ENCODE assay signal across 21 cellular contexts in the genomic region with DNA sequence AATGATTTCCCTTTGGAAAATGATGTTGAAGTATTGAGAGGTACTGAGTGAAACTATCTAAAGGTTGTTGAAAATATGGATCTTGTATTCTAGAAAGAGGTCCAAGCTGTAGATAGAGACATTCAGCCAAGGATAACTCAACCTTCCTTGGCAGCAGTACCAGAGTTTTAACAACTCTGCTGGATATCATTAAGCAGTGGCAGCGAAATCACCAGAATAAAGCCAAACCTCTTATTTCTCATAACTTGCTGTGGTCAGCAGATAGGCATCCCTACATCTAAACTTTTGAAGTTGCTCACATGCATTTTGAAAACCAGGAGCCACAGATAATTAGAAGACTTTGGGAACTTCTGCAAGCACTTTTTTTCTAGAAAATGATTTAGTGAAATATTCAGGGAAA.
DNase-seq lines count a peak whose midpoint lies in the region; ATAC-seq, FAIRE-seq and TF ChIP-seq lines count a peak whose summit lies in the region.
"Had no signal": no experiment of that assay in that cellular context is flagged by ENCODE, and none has a peak within 500 bp of the region (broad histone marks: within the 10 kb centered on the region; RNA-seq: fewer than 3 reads in every experiment).

No MANE protein-coding gene starts in this region.

- peaks cover 15% of the 10 kb centered on the region for H3K4me1 Mint-ChIP-seq in astrocyte (ENCODE audit: low read depth, unreplicated experiment)
- H3K4me1 Mint-ChIP-seq: B cell had no signal

- CTCF ChIA-PET in HEK293T (lab: Yijun Ruan, JAX), result no interaction called here

- H3K4me1 ChIP-seq in astrocyte (ENCODE audit: insufficient read depth, low read length), result no peaks in the 10 kb centered on the region
- H3K4me1 ChIP-seq: A549 had no signal

- no peak overlapping the region for H3K4me3 ChIP-seq in astrocyte (ENCODE audit: insufficient read depth, low read depth, low read length)
- H3K4me3 ChIP-seq: A549, GM12878 had no signal

- no peak overlapping the region for H3K27ac Mint-ChIP-seq in astrocyte (ENCODE audit: unreplicated experiment)
- H3K27ac Mint-ChIP-seq: B cell; CD4-positive, alpha-beta T cell had no signal

- H3K9me3 ChIP-seq in astrocyte (ENCODE audit: insufficient read depth, low read depth, low read length), result peaks cover 7% of the 10 kb centered on the region

- POLR2A ChIA-PET in HEK293T (lab: Yijun Ruan, JAX), result no interaction called here

- DNase-seq in EH (ENCODE audit: low read depth) (peak; percentile 20), astrocyte (ENCODE audit: low read depth) (peak; percentile 31), fibroblast of gingiva (ENCODE audit: low read depth) (peak; percentile 62), SHP77 treated with DMSO at 0.1 percent for 48 hours (lab: John Stamatoyannopoulos, UW) (no peak), HPDE6-E6E7 (ENCODE audit: extremely low spot score) (no peak), HEK293T (ENCODE audit: extremely low spot score) (no peak)
- DNase-seq: C1 segment of cervical spinal cord; Calu3; CD4-positive, alpha-beta T cell; DMS79; EL; HCEC 1CT; IMR-90; Kasumi-1; KBM-7 had no signal

- peaks cover 28% of the 10 kb centered on the region for H3K9me3 Mint-ChIP-seq in astrocyte (ENCODE audit: unreplicated experiment)

- peak; percentile 70 for FAIRE-seq in astrocyte (lab: Jason Lieb, UNC)
- FAIRE-seq: A549, G401.6, GM12878, H1 had no signal

- H3K27ac ChIP-seq in astrocyte (ENCODE audit: low read depth, low read length), result no peak overlapping the region
- H3K27ac ChIP-seq: A549 had no signal

- no peak for ATAC-seq in HG03571 (IDR thresholded peaks at IDR 0.05; ENCODE audit: unreplicated experiment)
- ATAC-seq: A549, GM12878 had no signal

- no peaks in the 10 kb centered on the region for H3K27me3 ChIP-seq in astrocyte (ENCODE audit: insufficient read depth, low read length)

- no peaks in the 10 kb centered on the region for H3K36me3 ChIP-seq in astrocyte (ENCODE audit: insufficient read depth, low read length)

- no peak overlapping the region for H3K4me3 Mint-ChIP-seq in astrocyte (ENCODE audit: unreplicated experiment)
- H3K4me3 Mint-ChIP-seq: B cell; CD4-positive, alpha-beta T cell had no signal

- no peaks in the 10 kb centered on the region for H3K79me2 ChIP-seq in astrocyte (ENCODE audit: insufficient read depth, low read length)

- peaks cover 7% of the 10 kb centered on the region for H3K36me3 Mint-ChIP-seq in astrocyte (ENCODE audit: low read depth, unreplicated experiment)

- H4K20me1 ChIP-seq in astrocyte (ENCODE audit: insufficient read depth, low read length), result no peaks in the 10 kb centered on the region

- no peak for TF ChIP-seq CTCF in astrocyte (IDR thresholded peaks at IDR 0.05; ENCODE audit: insufficient read depth, low read depth, low read length)

- H3K4me2 ChIP-seq in astrocyte (ENCODE audit: low read length), result no peak overlapping the region
- H3K4me2 ChIP-seq: A549 had no signal

- no peaks in the 10 kb centered on the region for H3K27me3 Mint-ChIP-seq in astrocyte (ENCODE audit: low read depth, unreplicated experiment)

- H3K9ac ChIP-seq in astrocyte (ENCODE audit: low read length), result no peak overlapping the region

- H2AFZ ChIP-seq in astrocyte (ENCODE audit: low read depth, low read length), result no peak overlapping the region

TF ChIP-seq in HEK293T, 16 proteins besides CTCF, POLR2A, EP300 and RAD21:
- no peak for TF ChIP-seq PKNOX1 (IDR thresholded peaks at IDR 0.05)
- TF ChIP-seq ELF4 (IDR thresholded peaks at IDR 0.05), result no peak
- no peak for TF ChIP-seq ARNT (IDR thresholded peaks at IDR 0.05)
- no peak for TF ChIP-seq FOXM1 (IDR thresholded peaks at IDR 0.05; ENCODE audit: borderline replicate concordance)
- no peak for TF ChIP-seq SP1 (IDR thresholded peaks at IDR 0.05)
- no peak for TF ChIP-seq SUZ12 (IDR thresholded peaks at IDR 0.05)
- no peak for TF ChIP-seq BHLHE40 (IDR thresholded peaks at IDR 0.05; ENCODE audit: borderline replicate concordance)
- TF ChIP-seq L3MBTL2 (conservative IDR thresholded peaks at IDR 0.05), result no peak
- no peak for TF ChIP-seq CTBP1 (IDR thresholded peaks at IDR 0.05; ENCODE audit: borderline replicate concordance)
- no peak for TF ChIP-seq FOXA1 (IDR thresholded peaks at IDR 0.05)

Comparison
In these comparisons a context has a peak if more than half of its experiments do, and no peak if none do; other contexts are left out.
1. DNase-seq: peak in EH (single experiment), astrocyte (single experiment) and fibroblast of gingiva (single experiment); none in SHP77 treated with DMSO at 0.1 percent for 48 hours (single experiment), HPDE6-E6E7 (single experiment) and HEK293T (single experiment).